Comparison of ENCODE assay signal across 1 cellular context in genomic region chr5:141649972-141650371, GRCh38.
TF ChIP-seq lines count a peak whose summit lies in the region.

No MANE protein-coding gene starts in this region.

TF ChIP-seq in GM23338, 12 proteins besides CTCF, POLR2A, EP300 and RAD21:
- TF ChIP-seq POLR2AphosphoS5 (IDR thresholded peaks at IDR 0.05; ENCODE audit: low read depth) (no peak), CREB1 (CRISPR knock-in tag; IDR thresholded peaks at IDR 0.05; ENCODE audit: low read depth) (no peak), EZH2 (IDR thresholded peaks at IDR 0.05; ENCODE audit: low read depth, unreplicated experiment) (no peak), REST (IDR thresholded peaks at IDR 0.05; ENCODE audit: unreplicated experiment) (no peak), EZH2phosphoT487 (IDR thresholded peaks at IDR 0.05; ENCODE audit: unreplicated experiment) (no peak), JUNB (IDR thresholded peaks at IDR 0.05; ENCODE audit: unreplicated experiment) (no peak), STAT1 (IDR thresholded peaks at IDR 0.05; ENCODE audit: unreplicated experiment) (no peak), ZNF331 (CRISPR knock-in tag; IDR thresholded peaks at IDR 0.05; ENCODE audit: low read depth) (no peak), ZNF114 (CRISPR knock-in tag; IDR thresholded peaks at IDR 0.05) (no peak), ZNF462 (CRISPR knock-in tag; IDR thresholded peaks at IDR 0.05) (no peak), ETS1 (IDR thresholded peaks at IDR 0.05) (no peak)
TF ChIP-seq in GM23338: peak in this region for 0.
